In genomic region chr5:73663161-73663859, GRCh38 we compare ENCODE assay signal across 25 cellular contexts. TPM values are rescaled to one million over a fixed set of nuclear protein-coding genes. Genes with fewer than 3 reads are reported as not detected.
DNase-seq lines count a peak whose midpoint lies in the region; ATAC-seq and TF ChIP-seq lines count a peak whose summit lies in the region.
"Had no signal": no experiment of that assay in that cellular context is flagged by ENCODE, and none has a peak within 500 bp of the region (broad histone marks: within the 10 kb centered on the region; RNA-seq: fewer than 3 reads in every experiment).

No MANE protein-coding gene starts in this region.

- TF ChIP-seq EP300 in suprapubic skin (IDR thresholded peaks at IDR 0.05), result no peak

- peak; percentile 84 for ATAC-seq in left lung
- ATAC-seq in HG02885 (IDR thresholded peaks at IDR 0.05; ENCODE audit: poor library complexity, unreplicated experiment), result no peak
- no peak for ATAC-seq in HG03565 (IDR thresholded peaks at IDR 0.05; ENCODE audit: unreplicated experiment)
- ATAC-seq: heart left ventricle; left cardiac atrium; psoas muscle; stimulated activated naive CD8-positive, alpha-beta T cell treated with anti-CD3 and anti-CD28 coated beads, Interleukin-15, Interleukin-2, amounts not matched to agents 100 U/mL and 50 U/mL, for 24 hours had no signal

- no peak overlapping the region for H3K4me3 ChIP-seq in GM12865 (ENCODE audit: low read depth, low read length)
- H3K4me3 ChIP-seq in adrenal gland, result no peak overlapping the region
- no peak overlapping the region for H3K4me3 ChIP-seq in left lung
- no peak overlapping the region for H3K4me3 ChIP-seq in suprapubic skin
- H3K4me3 ChIP-seq: BLaER1 treated with 17β-estradiol and CSF1 and Interleukin-3, amounts not matched to agents 10 nM and 100 nM; heart left ventricle; psoas muscle; SJCRH30; tibial artery had no signal

- H3K36me3 ChIP-seq in adrenal gland (replicated peaks in 1 of 2), result no peaks in the 10 kb centered on the region
- no peaks in the 10 kb centered on the region for H3K36me3 ChIP-seq in left lung
- no peaks in the 10 kb centered on the region for H3K36me3 ChIP-seq in suprapubic skin
- H3K36me3 ChIP-seq: BLaER1 treated with 17β-estradiol and CSF1 and Interleukin-3, amounts not matched to agents 10 nM and 100 nM; heart left ventricle; SJCRH30; tibial artery had no signal

- no peaks in the 10 kb centered on the region for H3K27me3 ChIP-seq in adrenal gland
- no peaks in the 10 kb centered on the region for H3K27me3 ChIP-seq in left lung
- no peaks in the 10 kb centered on the region for H3K27me3 ChIP-seq in suprapubic skin
- H3K27me3 ChIP-seq: BLaER1 treated with 17β-estradiol and CSF1 and Interleukin-3, amounts not matched to agents 10 nM and 100 nM; heart left ventricle; SJCRH30; tibial artery had no signal

- peak overlapping the region in 4 of 5 donors; percentile 4 to 65 (median 39) for H3K27ac ChIP-seq in adrenal gland
- no peak overlapping the region for H3K27ac ChIP-seq in left lung
- peak overlapping the region; percentile 5 for H3K27ac ChIP-seq in suprapubic skin
- H3K27ac ChIP-seq: BLaER1 treated with 17β-estradiol and CSF1 and Interleukin-3, amounts not matched to agents 10 nM and 100 nM; heart left ventricle; psoas muscle; SJCRH30; tibial artery had no signal

- intact Hi-C loops in adrenal gland (cut with DNase I), result no loop called here
- intact Hi-C loops in left lung (cut with DNase I), result no loop called here

- DNase-seq in GM12865 (ENCODE audit: low read depth) (peak; percentile 28), adrenal gland (no peak), left lung (no peak), suprapubic skin (ENCODE audit: low spot score in 2 of 2) (no peak), mucosa of gallbladder (ENCODE audit: low spot score) (no peak)
- DNase-seq: activated CD4-positive, alpha-beta T cell treated with anti-CD3 and anti-CD28 coated beads, Interleukin-2, amount 50 U/mL, for 4 hours; activated CD4-positive, CD25-positive, alpha-beta regulatory T cell; activated naive CD4-positive, alpha-beta T cell treated with Interleukin-2 at 50 U/mL for 16 hours; COR-L47; DMS79; effector CD8-positive, alpha-beta T cell; foreskin fibroblast; GDM1; heart left ventricle; left cardiac atrium; naive B cell; NCI-H524 treated with DMSO at 0.1 percent for 48 hours; nucleus accumbens; psoas muscle; SJCRH30; stimulated activated naive CD8-positive, alpha-beta T cell treated with anti-CD3 and anti-CD28 coated beads, Interleukin-15, Interleukin-2, amounts not matched to agents 100 U/mL and 50 U/mL, for 24 hours; tibial artery had no signal

- H3K4me1 ChIP-seq in adrenal gland (replicated peaks in 1 of 2) (peaks cover 23 to 41% of the 10 kb centered on the region in 2 donors), left lung (peaks cover 0 to 13% of the 10 kb centered on the region in 2 donors), suprapubic skin (no peaks in the 10 kb centered on the region)
- H3K4me1 ChIP-seq: BLaER1 treated with 17β-estradiol and CSF1 and Interleukin-3, amounts not matched to agents 10 nM and 100 nM; heart left ventricle; SJCRH30; tibial artery had no signal

- TF ChIP-seq CTCF in GM12865 (IDR thresholded peaks at IDR 0.05; ENCODE audit: insufficient read depth, low read depth, low read length, missing control alignments), result no peak
- no peak for TF ChIP-seq CTCF in adrenal gland (IDR thresholded peaks at IDR 0.05)
- TF ChIP-seq CTCF in left lung (IDR thresholded peaks at IDR 0.05), result no peak
- no peak for TF ChIP-seq CTCF in suprapubic skin (IDR thresholded peaks at IDR 0.05)

- TF ChIP-seq POLR2A in adrenal gland (IDR thresholded peaks at IDR 0.05) (no peak), suprapubic skin (IDR thresholded peaks at IDR 0.05) (no peak)

- WGBS in adrenal gland, 4 donors, result 59 to 64% (median 63%) methylated on average over 7 of the region's 7 CpGs
- WGBS in suprapubic skin, result 84% methylated on average over 7 of the region's 7 CpGs

- H3K9me3 ChIP-seq in adrenal gland (replicated peaks in 1 of 3) (no peaks in the 10 kb centered on the region), left lung (no peaks in the 10 kb centered on the region), suprapubic skin (no peaks in the 10 kb centered on the region)
- H3K9me3 ChIP-seq: BLaER1 treated with 17β-estradiol and CSF1 and Interleukin-3, amounts not matched to agents 10 nM and 100 nM; heart left ventricle; psoas muscle; SJCRH30; tibial artery had no signal

RNA-seq across cellular contexts. Expression of gene ARHGEF28, which starts 37.3 kb away (rescaled TPM):
- total RNA-seq in adrenal gland, result 100 to 1,000 TPM in 1 of 8 donors, 10 to 100 TPM in 7; 33.5 to 138 (median 60.0) TPM
- polyA plus RNA-seq in adrenal gland, result 10 to 100 TPM; 25.3 to 40.9 (median 32.9) TPM
- 10 to 100 TPM in 1 of 2 donors, 1 to 10 TPM in 1; 8.4 to 10.5 TPM for total RNA-seq in left lung
- 100 to 1,000 TPM in 1 of 4 donors, 10 to 100 TPM in 3; 25.6 to 104 (median 39.1) TPM for total RNA-seq in suprapubic skin
- total RNA-seq in mucosa of gallbladder, result 29.9 TPM

Comparison
In these comparisons a context has a peak if more than half of its experiments do, and no peak if none do; other contexts are left out.
1. H3K27ac ChIP-seq: peak in adrenal gland (4 of 5) and suprapubic skin (single experiment); none in left lung (0 of 2).